Comparison of ENCODE assay signal across 8 cellular contexts in genomic region chr20:34558320-34559202, GRCh38.
DNase-seq lines count a peak whose midpoint lies in the region; ATAC-seq and TF ChIP-seq lines count a peak whose summit lies in the region.

MAP1LC3A (plus strand) TSS chr20:34558718; CDS start chr20:34558869, 151 bp downstream.

- no peaks in the 10 kb centered on the region for H3K36me3 Mint-ChIP-seq in activated naive CD8-positive, alpha-beta T cell

- no peaks in the 10 kb centered on the region for H3K9me3 Mint-ChIP-seq in activated naive CD8-positive, alpha-beta T cell (ENCODE audit: low read depth)

- peak; percentile 65 for ATAC-seq in HG02973 (IDR thresholded peaks at IDR 0.05; ENCODE audit: unreplicated experiment)
- no peak for ATAC-seq in GM18861 (IDR thresholded peaks at IDR 0.05; ENCODE audit: unreplicated experiment)

- no peaks in the 10 kb centered on the region for H3K27me3 Mint-ChIP-seq in activated naive CD8-positive, alpha-beta T cell

- H3K27me3 ChIP-seq in stomach smooth muscle (ENCODE audit: control insufficient read depth in 1 of 2, insufficient read depth in 2 of 2, low read length in 2 of 2): no peaks in the 10 kb centered on the region

- H3K4me3 ChIP-seq in stomach smooth muscle (ENCODE audit: low read length in 2 of 2): peak within 1 kb of the TSS; percentile 88 to 89

- peak within 1 kb of the TSS; percentile 76 for H3K27ac Mint-ChIP-seq in activated naive CD8-positive, alpha-beta T cell

- no peak for TF ChIP-seq CTCF in RWPE1 (conservative IDR thresholded peaks at IDR 0.05; ENCODE audit: low read depth)

- peak within 1 kb of the TSS; percentile 96 for H3K9ac ChIP-seq in stomach smooth muscle (ENCODE audit: low read length in 2 of 2)

- peak within 1 kb of the TSS; percentile 88 for H3K4me3 Mint-ChIP-seq in activated naive CD8-positive, alpha-beta T cell

- H3K9me3 ChIP-seq in stomach smooth muscle (ENCODE audit: control insufficient read depth in 2 of 2, low read length in 2 of 2): no peaks in the 10 kb centered on the region

- POLR2A ChIA-PET in RWPE1 (lab: Yijun Ruan, JAX; ENCODE audit: low non-redundant PET): interaction anchor here (0.6 to 1.4 kb wide), 3 partner anchors 38 to 92 kb away, joined by 3 to 6 read pairs (median 3); partner anchors contain the start of gene DYNLRB1

- no peaks in the 10 kb centered on the region for H3K36me3 ChIP-seq in stomach smooth muscle (ENCODE audit: control insufficient read depth in 2 of 2, insufficient read depth in 2 of 2, low read length in 2 of 2)

- CTCF ChIA-PET in RWPE1 (lab: Yijun Ruan, JAX): interaction anchor here (0.9 to 1.7 kb wide), 4 partner anchors 9 to 256 kb away, joined by 3 to 6 read pairs (median 4); partner anchors contain the start of gene AHCY

- H3K27ac ChIP-seq in RWPE1 (peak within 1 kb of the TSS; percentile 74), stomach smooth muscle (ENCODE audit: low read length) (peak within 1 kb of the TSS; percentile 94)

- H3K4me1 Mint-ChIP-seq in activated naive CD8-positive, alpha-beta T cell (ENCODE audit: low read depth): peaks cover 12% of the 10 kb centered on the region

- H3K4me1 ChIP-seq in stomach smooth muscle (ENCODE audit: control insufficient read depth, insufficient read depth, low read length): peaks cover 17% of the 10 kb centered on the region

- DNase-seq in ELF-1 (ENCODE audit: low read depth, low spot score): peak; percentile 96
- DNase-seq in RWPE1 (ENCODE audit: low spot score): peak; percentile 99
- peak; percentile 91 for DNase-seq in globus pallidus (ENCODE audit: low spot score)
- DNase-seq in non-pigmented ciliary epithelial cell (ENCODE audit: low read depth): peak; percentile 63
